Comparison of ENCODE assay signal across 1 cellular context in the genomic region with DNA sequence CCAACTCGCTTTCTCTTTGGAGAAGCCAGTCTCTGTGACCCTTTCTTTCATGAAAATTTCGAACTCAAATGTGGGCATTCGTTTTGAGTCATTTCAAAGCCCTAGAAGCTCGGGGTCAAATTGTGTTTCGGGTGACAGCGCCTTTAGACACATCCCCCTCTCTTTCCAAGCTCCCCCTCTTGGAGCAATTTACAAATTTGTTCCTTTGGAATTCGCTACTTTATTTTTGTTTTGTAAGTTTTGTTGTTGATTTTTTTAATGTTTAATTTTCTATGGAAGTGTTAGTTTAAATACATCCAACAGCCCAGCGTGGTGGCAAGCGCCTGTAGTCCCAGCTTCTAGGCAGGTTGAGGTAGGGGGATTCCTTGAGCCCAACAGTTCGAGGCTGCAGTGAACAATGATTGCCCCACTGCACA.
A peak's percentile ranks its signal among the peaks of the same experiment; 100 is the strongest.
TF ChIP-seq lines count a peak whose summit lies in the region.

No MANE protein-coding gene starts in this region.

TF ChIP-seq in HepG2, 621 proteins besides CTCF, POLR2A, EP300 and RAD21:
- peak; percentile 85 for TF ChIP-seq CBX2 (IDR thresholded peaks at IDR 0.05; ENCODE audit: low read depth, low read length)
- TF ChIP-seq CBX2 (CRISPR knock-in tag; IDR thresholded peaks at IDR 0.05; ENCODE audit: low read depth) = no peak
- no peak for TF ChIP-seq RARG (CRISPR knock-in tag; IDR thresholded peaks at IDR 0.05; ENCODE audit: low read depth)
- TF ChIP-seq RNF2 (conservative IDR thresholded peaks at IDR 0.05; ENCODE audit: low read depth) = peak; percentile 33; the same call in 1 of the 2 replicates
